In genomic region chr15:88401972-88402656, GRCh38 we compare ENCODE assay signal across 11 cellular contexts.
DNase-seq lines count a peak whose midpoint lies in the region; ATAC-seq, FAIRE-seq and TF ChIP-seq lines count a peak whose summit lies in the region.
"Had no signal": no experiment of that assay in that cellular context is flagged by ENCODE, and none has a peak within 500 bp of the region (broad histone marks: within the 10 kb centered on the region; RNA-seq: fewer than 3 reads in every experiment).

No MANE protein-coding gene starts in this region.

- no peak overlapping the region for H4K12ac ChIP-seq in trophoblast cell (ENCODE audit: low read depth, low read length)

- H4K8ac ChIP-seq in trophoblast cell (ENCODE audit: low read depth, low read length), result no peak overlapping the region

- H3K4ac ChIP-seq in trophoblast cell (ENCODE audit: low read depth, low read length), result no peak overlapping the region

- intact Hi-C loops in pancreas (cut with DNase I), result no loop called here

- H3K79me1 ChIP-seq in trophoblast cell (ENCODE audit: low read length), result no peaks in the 10 kb centered on the region

- no peak for TF ChIP-seq CTCF in GM06990 (IDR thresholded peaks at IDR 0.05; ENCODE audit: insufficient read depth, low read length, poor library complexity, severe bottlenecking)
- no peak for TF ChIP-seq CTCF in neural cell (IDR thresholded peaks at IDR 0.05; ENCODE audit: poor library complexity, severe bottlenecking)
- no peak for TF ChIP-seq CTCF in pancreas (IDR thresholded peaks at IDR 0.05)

- H3K9me3 ChIP-seq in neural cell (ENCODE audit: low read length) (no peaks in the 10 kb centered on the region), pancreas (no peaks in the 10 kb centered on the region), trophoblast cell (ENCODE audit: insufficient read depth, low read depth, low read length) (peaks cover 3% of the 10 kb centered on the region)

- no peak overlapping the region for H2AK5ac ChIP-seq in trophoblast cell (ENCODE audit: low read length)

- FAIRE-seq in pancreas (lab: Jason Lieb, UNC), result no peak
- FAIRE-seq: RCC 7860 had no signal

- H2BK5ac ChIP-seq in trophoblast cell (ENCODE audit: low read depth, low read length, poor library complexity), result no peak overlapping the region

- no peaks in the 10 kb centered on the region for H3K79me2 ChIP-seq in neural cell (replicated peaks; ENCODE audit: insufficient read depth, low read length)
- no peaks in the 10 kb centered on the region for H3K79me2 ChIP-seq in trophoblast cell (ENCODE audit: control insufficient read depth, insufficient read depth, low read length, poor library complexity)

- no peak overlapping the region for H2AFZ ChIP-seq in neural cell (ENCODE audit: low read depth, low read length)
- H2AFZ ChIP-seq in trophoblast cell (ENCODE audit: insufficient read depth, low read length, poor library complexity), result no peak overlapping the region

- H3K18ac ChIP-seq in trophoblast cell (ENCODE audit: low read length), result no peak overlapping the region

- no peaks in the 10 kb centered on the region for H3F3A ChIP-seq in neural cell (ENCODE audit: insufficient read depth, low read length, poor library complexity, severe bottlenecking)

- ATAC-seq in pancreas (no peak), HG03469 (IDR thresholded peaks at IDR 0.05; ENCODE audit: unreplicated experiment) (no peak)

- DNase-seq in GM06990 (ENCODE audit: extremely low read depth, insufficient read length) (peak; percentile 9), NAMALWA (ENCODE audit: low spot score) (peak; percentile 86), pancreas (no peak), trophoblast cell (no peak), cerebellum (ENCODE audit: low spot score) (no peak)
- DNase-seq: GOT3, IMR-90 had no signal

- no peak overlapping the region for H4K91ac ChIP-seq in trophoblast cell (ENCODE audit: low read depth, low read length)

- H3K27me3 ChIP-seq in GM06990 (replicated peaks; ENCODE audit: control insufficient read depth, insufficient read depth, low read length), result peaks cover 1% of the 10 kb centered on the region; the same call in 1 of the 2 replicates
- no peaks in the 10 kb centered on the region for H3K27me3 ChIP-seq in neural cell (ENCODE audit: insufficient read depth, low read depth, low read length)
- H3K27me3 ChIP-seq in pancreas, result no peaks in the 10 kb centered on the region
- H3K27me3 ChIP-seq in trophoblast cell (ENCODE audit: insufficient read depth, low read length), result no peaks in the 10 kb centered on the region

- peak overlapping the region; percentile 80 for H3K27ac ChIP-seq in angular gyrus (ENCODE audit: low read depth, low read length)
- H3K27ac ChIP-seq in neural cell (ENCODE audit: low read length), result peak overlapping the region; percentile 49
- H3K27ac ChIP-seq in pancreas, result no peak overlapping the region
- H3K27ac ChIP-seq in trophoblast cell (ENCODE audit: low read depth, low read length), result no peak overlapping the region

- peak overlapping the region; percentile 22 for H3K9ac ChIP-seq in neural cell (ENCODE audit: low read length)
- no peak overlapping the region for H3K9ac ChIP-seq in trophoblast cell (ENCODE audit: low read length)

- H3K9me2 ChIP-seq in neural cell (ENCODE audit: insufficient read depth, low read length), result no peaks in the 10 kb centered on the region

- no peak overlapping the region for H3K23ac ChIP-seq in trophoblast cell (ENCODE audit: low read length)

- no peaks in the 10 kb centered on the region for H4K20me1 ChIP-seq in neural cell (ENCODE audit: insufficient read depth)

- no peak overlapping the region for H2BK12ac ChIP-seq in trophoblast cell (ENCODE audit: low read length)

- H3K14ac ChIP-seq in trophoblast cell (ENCODE audit: low read length), result no peak overlapping the region

- no peaks in the 10 kb centered on the region for H3K36me3 ChIP-seq in GM06990 (ENCODE audit: control insufficient read depth, insufficient read depth, low read length)
- H3K36me3 ChIP-seq in neural cell (ENCODE audit: insufficient read depth, low read length), result no peaks in the 10 kb centered on the region
- no peaks in the 10 kb centered on the region for H3K36me3 ChIP-seq in pancreas
- H3K36me3 ChIP-seq in trophoblast cell (ENCODE audit: control insufficient read depth in 1 of 2, insufficient read depth in 2 of 2, low read length in 2 of 2), result no peaks in the 10 kb centered on the region

- H3K4me1 ChIP-seq in pancreas, result no peaks in the 10 kb centered on the region
- no peaks in the 10 kb centered on the region for H3K4me1 ChIP-seq in trophoblast cell (ENCODE audit: control insufficient read depth in 1 of 2, insufficient read depth in 2 of 2, low read length in 2 of 2)

- TF ChIP-seq EP300 in neural cell (conservative IDR thresholded peaks at IDR 0.05; ENCODE audit: poor library complexity, severe bottlenecking), result peak; percentile 88

- no peak overlapping the region for H2BK120ac ChIP-seq in trophoblast cell (ENCODE audit: insufficient read depth, low read length, poor library complexity)

- TF ChIP-seq RAD21 in neural cell (conservative IDR thresholded peaks at IDR 0.05), result peak; percentile 16

- peak overlapping the region; percentile 17 for H3K4me2 ChIP-seq in neural cell (ENCODE audit: low read length)
- no peak overlapping the region for H3K4me2 ChIP-seq in trophoblast cell (ENCODE audit: low read length)

- H3K4me3 ChIP-seq in GM06990 (replicated peaks; ENCODE audit: low read depth, low read length) (no peak overlapping the region), neural cell (ENCODE audit: low read length) (peak overlapping the region; percentile 5), pancreas (no peak overlapping the region), trophoblast cell (ENCODE audit: low read depth, low read length) (no peak overlapping the region)

- 36 to 43% methylated on average over 10 of the region's 10 CpGs for WGBS in pancreas, 2 donors
- WGBS in trophoblast cell (ENCODE audit: extremely low coverage, insufficient coverage, insufficient read length), result no CpG with 5 or more reads among the region's 10 CpGs

TF ChIP-seq in neural cell, 6 proteins besides CTCF, POLR2A, EP300 and RAD21:
- peak; percentile 50 for TF ChIP-seq POLR2AphosphoS5 (IDR thresholded peaks at IDR 0.05)
- no peak for TF ChIP-seq EZH2 (IDR thresholded peaks at IDR 0.05; ENCODE audit: borderline replicate concordance, insufficient read depth, low read length, poor library complexity, severe bottlenecking)
- TF ChIP-seq SMC3 (conservative IDR thresholded peaks at IDR 0.05; ENCODE audit: poor library complexity), result no peak
- no peak for TF ChIP-seq REST (IDR thresholded peaks at IDR 0.05; ENCODE audit: borderline replicate concordance)

Comparison
In these comparisons a context has a peak if more than half of its experiments do, and no peak if none do; other contexts are left out.
1. DNase-seq: peak in GM06990 (single experiment) and NAMALWA (single experiment); none in pancreas (0 of 6), trophoblast cell (0 of 2) and cerebellum (single experiment).
2. H3K27ac ChIP-seq: peak in angular gyrus (single experiment) and neural cell (single experiment); none in pancreas (0 of 4) and trophoblast cell (single experiment).